2 cellular contexts compared by ENCODE assay signal in genomic region chr7:158581440-158582088, GRCh38.
TF ChIP-seq lines count a peak whose summit lies in the region.

No MANE protein-coding gene starts in this region.

TF ChIP-seq in K562, 482 proteins besides CTCF, POLR2A, EP300 and RAD21 (continued from another document):
- TF ChIP-seq USF2 (CRISPR knock-in tag; IDR thresholded peaks at IDR 0.05) (no peak), ZNF583 (CRISPR knock-in tag; IDR thresholded peaks at IDR 0.05) (no peak)

TF ChIP-seq in GM23338, 12 proteins besides CTCF, POLR2A, EP300 and RAD21 (continued from another document):
- no peak for TF ChIP-seq REST (IDR thresholded peaks at IDR 0.05; ENCODE audit: unreplicated experiment)
- no peak for TF ChIP-seq CREB1 (CRISPR knock-in tag; IDR thresholded peaks at IDR 0.05; ENCODE audit: low read depth)
- no peak for TF ChIP-seq ZNF462 (CRISPR knock-in tag; IDR thresholded peaks at IDR 0.05)
- TF ChIP-seq POLR2AphosphoS5 (IDR thresholded peaks at IDR 0.05; ENCODE audit: low read depth) = no peak
- TF ChIP-seq NANOG (IDR thresholded peaks at IDR 0.05; ENCODE audit: borderline replicate concordance) = no peak
- no peak for TF ChIP-seq EZH2 (IDR thresholded peaks at IDR 0.05; ENCODE audit: low read depth, unreplicated experiment)
- TF ChIP-seq JUNB (IDR thresholded peaks at IDR 0.05; ENCODE audit: unreplicated experiment) = no peak
TF ChIP-seq in GM23338: peak in this region for 0.
